ENCODE assay signal across 11 cellular contexts in the genomic region with DNA sequence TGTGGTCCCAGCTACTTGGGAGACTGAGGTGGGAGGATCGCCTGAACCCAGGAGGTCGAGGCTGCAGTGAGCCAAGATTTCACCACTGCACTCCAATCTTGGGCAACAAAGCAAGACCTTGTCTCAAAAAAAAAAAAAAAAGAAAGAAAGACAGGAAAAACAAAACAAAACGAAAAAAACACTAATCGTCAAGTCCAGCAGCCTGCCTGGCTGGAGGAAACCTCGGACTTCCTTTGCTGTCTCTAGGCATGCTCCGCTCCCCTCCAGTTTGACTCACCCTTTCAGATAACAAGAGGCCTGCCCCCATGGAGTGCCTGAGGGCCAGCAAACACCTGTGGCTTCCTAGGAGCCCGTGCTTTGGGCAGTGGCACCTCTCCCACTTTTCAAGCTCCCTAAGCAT. TPM values are rescaled to one million over a fixed set of nuclear protein-coding genes. Genes with fewer than 3 reads are reported as not detected.
DNase-seq lines count a peak whose midpoint lies in the region; ATAC-seq, FAIRE-seq and TF ChIP-seq lines count a peak whose summit lies in the region.
"Had no signal": no experiment of that assay in that cellular context is flagged by ENCODE, and none has a peak within 500 bp of the region (broad histone marks: within the 10 kb centered on the region; RNA-seq: fewer than 3 reads in every experiment).

No MANE protein-coding gene starts in this region.

- H3K4me3 Mint-ChIP-seq in endothelial cell (ENCODE audit: unreplicated experiment) = no peak overlapping the region
- H3K4me3 Mint-ChIP-seq: activated CD8-positive, alpha-beta memory T cell treated with anti-CD3 and anti-CD28 coated beads, Interleukin-2, amount 10 ng/mL, durations not matched to agents 7 days and 5 days; CD8-positive, alpha-beta memory T cell had no signal

- H3K36me3 Mint-ChIP-seq in endothelial cell (ENCODE audit: low read depth, unreplicated experiment) = peaks cover 7% of the 10 kb centered on the region
- H3K36me3 Mint-ChIP-seq: activated CD8-positive, alpha-beta memory T cell treated with anti-CD3 and anti-CD28 coated beads, Interleukin-2, amount 10 ng/mL, durations not matched to agents 7 days and 5 days had no signal

- no peak for FAIRE-seq in H54 (lab: Jason Lieb, UNC)

- ATAC-seq in omental fat pad (ENCODE audit: low FRiP score) (peak; percentile 62), GM18858 (IDR thresholded peaks at IDR 0.05; ENCODE audit: unreplicated experiment) (no peak), GM19023 (IDR thresholded peaks at IDR 0.05; ENCODE audit: unreplicated experiment) (no peak), GM18498 (IDR thresholded peaks at IDR 0.05; ENCODE audit: unreplicated experiment) (no peak), HG02623 (IDR thresholded peaks at IDR 0.05; ENCODE audit: unreplicated experiment) (no peak)
- ATAC-seq: activated CD8-positive, alpha-beta memory T cell treated with anti-CD3 and anti-CD28 coated beads, Interleukin-2, amount 10 ng/mL, durations not matched to agents 7 days and 5 days had no signal

- no peak for TF ChIP-seq POLR2A in H54 (IDR thresholded peaks at IDR 0.05; ENCODE audit: low read depth, low read length)

- DNase-seq in H54 (ENCODE audit: insufficient read length, low spot score) (peak; percentile 52), NCI-H69 (lab: John Stamatoyannopoulos, UW) (peak; percentile 87), endothelial cell (ENCODE audit: low spot score) (peak; percentile 48), omental fat pad (ENCODE audit: low spot score) (no peak)
- DNase-seq: activated CD8-positive, alpha-beta memory T cell treated with anti-CD3 and anti-CD28 coated beads, Interleukin-2, amount 10 ng/mL, durations not matched to agents 7 days and 5 days; CD8-positive, alpha-beta memory T cell; uterus had no signal

- H3K27me3 Mint-ChIP-seq in endothelial cell (ENCODE audit: unreplicated experiment) = peaks cover 9% of the 10 kb centered on the region
- H3K27me3 Mint-ChIP-seq: activated CD8-positive, alpha-beta memory T cell treated with anti-CD3 and anti-CD28 coated beads, Interleukin-2, amount 10 ng/mL, durations not matched to agents 7 days and 5 days; CD8-positive, alpha-beta memory T cell had no signal

- TF ChIP-seq CTCF in endothelial cell (IDR thresholded peaks at IDR 0.05; ENCODE audit: unreplicated experiment) (no peak), omental fat pad (IDR thresholded peaks at IDR 0.05) (no peak)

- H3K27ac Mint-ChIP-seq in endothelial cell (ENCODE audit: unreplicated experiment) = peak overlapping the region; percentile 67
- H3K27ac Mint-ChIP-seq: activated CD8-positive, alpha-beta memory T cell treated with anti-CD3 and anti-CD28 coated beads, Interleukin-2, amount 10 ng/mL, durations not matched to agents 7 days and 5 days; CD8-positive, alpha-beta memory T cell had no signal

- no peaks in the 10 kb centered on the region for H3K9me3 Mint-ChIP-seq in endothelial cell (ENCODE audit: unreplicated experiment)
- H3K9me3 Mint-ChIP-seq: CD8-positive, alpha-beta memory T cell had no signal

- peaks cover 26% of the 10 kb centered on the region for H3K4me1 Mint-ChIP-seq in endothelial cell (ENCODE audit: unreplicated experiment)
- H3K4me1 Mint-ChIP-seq: activated CD8-positive, alpha-beta memory T cell treated with anti-CD3 and anti-CD28 coated beads, Interleukin-2, amount 10 ng/mL, durations not matched to agents 7 days and 5 days; CD8-positive, alpha-beta memory T cell had no signal

RNA-seq across cellular contexts. Expression of gene CHKA, which starts 28.8 kb away (rescaled TPM):
- 173 TPM for total RNA-seq in endothelial cell (ENCODE audit: unreplicated experiment)
- total RNA-seq in omental fat pad = 10 to 100 TPM; 27.7 to 72.5 (median 33.3) TPM
